ENCODE assay signal across 8 cellular contexts in the genomic region with DNA sequence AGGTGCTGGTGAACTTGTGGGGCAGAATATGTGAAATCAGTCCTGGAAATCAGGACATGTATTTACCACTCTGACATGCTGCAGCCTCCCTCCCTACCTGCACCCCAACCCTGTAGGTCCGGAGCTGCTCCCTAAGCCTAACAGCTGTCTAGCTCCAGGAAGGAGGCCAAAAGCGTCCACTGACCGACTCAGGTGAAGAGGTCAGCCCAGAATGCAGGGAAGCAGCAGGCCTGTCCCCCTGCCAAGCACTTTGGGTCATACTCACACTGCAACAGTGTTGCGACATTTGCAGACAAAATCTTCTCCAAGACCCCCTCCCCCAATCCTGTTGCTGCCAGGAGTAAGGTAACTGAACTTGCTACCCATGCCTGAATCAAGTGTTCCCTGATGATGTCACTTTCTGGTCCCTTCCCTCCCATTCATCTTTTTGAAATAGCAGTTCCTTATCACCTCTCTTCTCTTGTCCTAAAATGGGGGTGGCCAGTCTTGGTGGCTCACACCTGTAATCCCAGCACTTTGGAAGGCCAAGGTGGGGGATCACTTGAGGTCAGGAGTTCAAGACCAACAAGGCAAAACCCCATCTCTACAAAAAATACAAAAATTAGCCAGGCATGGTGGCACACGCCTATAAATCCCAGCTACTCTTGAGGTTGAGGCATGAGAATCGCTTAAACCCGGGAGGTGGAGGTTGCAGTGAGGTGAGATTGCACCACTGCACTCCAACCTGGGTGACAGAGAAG. TPM values are rescaled to one million over a fixed set of nuclear protein-coding genes. Genes with fewer than 3 reads are reported as not detected.
DNase-seq lines count a peak whose midpoint lies in the region; ATAC-seq, FAIRE-seq and TF ChIP-seq lines count a peak whose summit lies in the region.

No MANE protein-coding gene starts in this region.

- peaks cover 13% of the 10 kb centered on the region for H3F3A ChIP-seq in SU-DHL-6 (ENCODE audit: insufficient read depth)

- CTCF ChIA-PET in HEK293 (lab: Yijun Ruan, JAX): interaction anchor here (0.7 to 3.7 kb wide), 4 partner anchors 10 to 108 kb away, joined by 3 to 18 read pairs (median 5); a partner anchor contains a TSS

- H3K4me1 ChIP-seq in HEK293 (ENCODE audit: control insufficient read depth, insufficient read depth, low read length) (peaks cover 20% of the 10 kb centered on the region), gastrocnemius medialis (peaks cover 14 to 19% of the 10 kb centered on the region in 2 donors)

- H3K36me3 ChIP-seq in HEK293 (ENCODE audit: control insufficient read depth in 2 of 2, insufficient read depth in 1 of 2, low read length in 2 of 2) (no peaks in the 10 kb centered on the region; a peak in 1 of 3 replicates), SU-DHL-6 (ENCODE audit: low read length) (no peaks in the 10 kb centered on the region), gastrocnemius medialis (no peaks in the 10 kb centered on the region)

- H3K9ac ChIP-seq in SU-DHL-6 (ENCODE audit: low read length): peak overlapping the region; percentile 63

- TF ChIP-seq POLR2A in gastrocnemius medialis (IDR thresholded peaks at IDR 0.05) (no peak), H54 (IDR thresholded peaks at IDR 0.05; ENCODE audit: low read depth, low read length) (no peak)

- intact Hi-C loops in gastrocnemius medialis (cut with DNase I; ENCODE audit: low total_unique reads): loop anchor here (1.0 kb wide), 1 partner anchor 10 kb away; a partner anchor contains a TSS

- H3K79me2 ChIP-seq in SU-DHL-6 (ENCODE audit: insufficient read depth, low read length): peaks cover 37% of the 10 kb centered on the region

- H3K27ac ChIP-seq in HEK293 (ENCODE audit: extremely low read depth, low read depth, low read length) (peak overlapping the region; percentile 91), SU-DHL-6 (ENCODE audit: low read depth, low read length) (peak overlapping the region; percentile 57; the same call in 1 of the 2 replicates), gastrocnemius medialis (peak overlapping the region; percentile 86 to 94 (median 90))

- H3K4me2 ChIP-seq in SU-DHL-6 (ENCODE audit: low read depth, low read length, poor library complexity, severe bottlenecking): peak overlapping the region; percentile 80

- peaks cover 15% of the 10 kb centered on the region for H4K20me1 ChIP-seq in SU-DHL-6 (ENCODE audit: low read depth, low read length)

- TF ChIP-seq CTCF in HEK293 (tag by site-specific recombination; IDR thresholded peaks at IDR 0.05) (no peak), SU-DHL-6 (IDR thresholded peaks at IDR 0.05; ENCODE audit: insufficient read depth, low read length, poor library complexity, severe bottlenecking) (no peak), fibroblast of the aortic adventitia (IDR thresholded peaks at IDR 0.05; ENCODE audit: insufficient read depth, low read length) (no peak), gastrocnemius medialis (IDR thresholded peaks at IDR 0.05 in 4 of 5, conservative IDR thresholded peaks at IDR 0.05 in 1 of 5) (no peak), GM13977 (IDR thresholded peaks at IDR 0.05; ENCODE audit: extremely low read depth, insufficient read depth, missing control alignments) (no peak)

- H3K4me3 ChIP-seq in HEK293 (ENCODE audit: low read depth, low read length): peak overlapping the region; percentile 48
- H3K4me3 ChIP-seq in SU-DHL-6 (ENCODE audit: insufficient read depth, low read length, poor library complexity, severe bottlenecking): no peak overlapping the region
- no peak overlapping the region for H3K4me3 ChIP-seq in fibroblast of the aortic adventitia (ENCODE audit: low read depth, low read length)
- peak overlapping the region in 2 of 4 donors; percentile 88 to 97 for H3K4me3 ChIP-seq in gastrocnemius medialis

- H3K9me3 ChIP-seq in HEK293 (ENCODE audit: control insufficient read depth, insufficient read depth, low read depth, low read length) (no peaks in the 10 kb centered on the region), SU-DHL-6 (ENCODE audit: insufficient read depth, low read length) (no peaks in the 10 kb centered on the region), gastrocnemius medialis (no peaks in the 10 kb centered on the region)

- ATAC-seq in gastrocnemius medialis: no peak
- ATAC-seq in GM19397 (IDR thresholded peaks at IDR 0.05; ENCODE audit: unreplicated experiment): no peak

- in situ Hi-C loops in gastrocnemius medialis (cut with MboI; ENCODE audit: low sequenced_read_pairs in 4 of 4): no loop called here
- in situ Hi-C loops in GM13977 (cut with MboI; ENCODE audit: low pct_unique_long_range_greater_than_20kb, low sequenced_read_pairs, unreplicated experiment): no loop called here

- peak; percentile 53 for DNase-seq in fibroblast of the aortic adventitia (ENCODE audit: low read depth)
- peak in 1 of 2 donors; percentile 52 for DNase-seq in gastrocnemius medialis
- no peak for DNase-seq in GM13977 (ENCODE audit: low spot score)
- DNase-seq in H54 (ENCODE audit: insufficient read length, low spot score): no peak
- DNase-seq in SK-N-DZ (ENCODE audit: low spot score): no peak

- no peaks in the 10 kb centered on the region for H3K9me2 ChIP-seq in SU-DHL-6 (replicated peaks; ENCODE audit: insufficient read depth, low read length)

- H3K27me3 ChIP-seq in SU-DHL-6 (ENCODE audit: low read length) (no peaks in the 10 kb centered on the region), gastrocnemius medialis (no peaks in the 10 kb centered on the region)

- no peak for FAIRE-seq in H54 (lab: Jason Lieb, UNC)

- POLR2A ChIA-PET in HEK293 (lab: Yijun Ruan, JAX): interaction anchor here (0.7 to 4.2 kb wide), 13 partner anchors 10 to 231 kb away, joined by 3 to 73 read pairs (median 7); a partner anchor contains a TSS

- H2AFZ ChIP-seq in SU-DHL-6 (ENCODE audit: low read depth, low read length, severe bottlenecking): no peak overlapping the region

TF ChIP-seq in HEK293, 187 proteins besides CTCF, POLR2A, EP300 and RAD21 (continues in another document):
- TF ChIP-seq, protein P1, sequence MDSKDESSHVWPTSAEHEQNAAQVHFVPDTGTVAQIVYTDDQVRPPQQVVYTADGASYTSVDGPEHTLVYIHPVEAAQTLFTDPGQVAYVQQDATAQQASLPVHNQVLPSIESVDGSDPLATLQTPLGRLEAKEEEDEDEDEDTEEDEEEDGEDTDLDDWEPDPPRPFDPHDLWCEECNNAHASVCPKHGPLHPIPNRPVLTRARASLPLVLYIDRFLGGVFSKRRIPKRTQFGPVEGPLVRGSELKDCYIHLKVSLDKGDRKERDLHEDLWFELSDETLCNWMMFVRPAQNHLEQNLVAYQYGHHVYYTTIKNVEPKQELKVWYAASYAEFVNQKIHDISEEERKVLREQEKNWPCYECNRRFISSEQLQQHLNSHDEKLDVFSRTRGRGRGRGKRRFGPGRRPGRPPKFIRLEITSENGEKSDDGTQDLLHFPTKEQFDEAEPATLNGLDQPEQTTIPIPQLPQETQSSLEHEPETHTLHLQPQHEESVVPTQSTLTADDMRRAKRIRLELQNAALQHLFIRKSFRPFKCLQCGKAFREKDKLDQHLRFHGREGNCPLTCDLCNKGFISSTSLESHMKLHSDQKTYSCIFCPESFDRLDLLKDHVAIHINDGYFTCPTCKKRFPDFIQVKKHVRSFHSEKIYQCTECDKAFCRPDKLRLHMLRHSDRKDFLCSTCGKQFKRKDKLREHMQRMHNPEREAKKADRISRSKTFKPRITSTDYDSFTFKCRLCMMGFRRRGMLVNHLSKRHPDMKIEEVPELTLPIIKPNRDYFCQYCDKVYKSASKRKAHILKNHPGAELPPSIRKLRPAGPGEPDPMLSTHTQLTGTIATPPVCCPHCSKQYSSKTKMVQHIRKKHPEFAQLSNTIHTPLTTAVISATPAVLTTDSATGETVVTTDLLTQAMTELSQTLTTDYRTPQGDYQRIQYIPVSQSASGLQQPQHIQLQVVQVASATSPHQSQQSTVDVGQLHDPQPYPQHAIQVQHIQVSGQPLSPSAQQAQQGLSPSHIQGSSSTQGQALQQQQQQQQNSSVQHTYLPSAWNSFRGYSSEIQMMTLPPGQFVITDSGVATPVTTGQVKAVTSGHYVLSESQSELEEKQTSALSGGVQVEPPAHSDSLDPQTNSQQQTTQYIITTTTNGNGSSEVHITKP (tag by site-specific recombination; IDR thresholded peaks at IDR 0.05): peak; percentile 70; the same call in 1 of the 2 replicates
- no peak for TF ChIP-seq ZNF112 (tag by site-specific recombination; IDR thresholded peaks at IDR 0.05)
- 0 out of 2 replicates have a peak, but pooled peaks have one; percentile 12 for TF ChIP-seq KLF8 (tag by site-specific recombination; IDR thresholded peaks at IDR 0.05)
- no peak for TF ChIP-seq ZNF529 (tag by site-specific recombination; IDR thresholded peaks at IDR 0.05; ENCODE audit: insufficient replicate concordance)
- TF ChIP-seq, protein P2, sequence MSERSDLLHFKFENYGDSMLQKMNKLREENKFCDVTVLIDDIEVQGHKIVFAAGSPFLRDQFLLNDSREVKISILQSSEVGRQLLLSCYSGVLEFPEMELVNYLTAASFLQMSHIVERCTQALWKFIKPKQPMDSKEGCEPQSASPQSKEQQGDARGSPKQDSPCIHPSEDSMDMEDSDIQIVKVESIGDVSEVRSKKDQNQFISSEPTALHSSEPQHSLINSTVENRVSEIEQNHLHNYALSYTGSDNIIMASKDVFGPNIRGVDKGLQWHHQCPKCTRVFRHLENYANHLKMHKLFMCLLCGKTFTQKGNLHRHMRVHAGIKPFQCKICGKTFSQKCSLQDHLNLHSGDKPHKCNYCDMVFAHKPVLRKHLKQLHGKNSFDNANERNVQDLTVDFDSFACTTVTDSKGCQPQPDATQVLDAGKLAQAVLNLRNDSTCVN (tag by site-specific recombination; optimal IDR thresholded peaks at IDR 0.05): no peak
- no peak for TF ChIP-seq ZNF155 (tag by site-specific recombination; IDR thresholded peaks at IDR 0.05)
- TF ChIP-seq ZSCAN30 (tag by site-specific recombination; IDR thresholded peaks at IDR 0.05): no peak

RNA-seq across cellular contexts. Expression of a gene that starts 1.3 kb away (rescaled TPM):
- total RNA-seq in fibroblast of the aortic adventitia (ENCODE audit: low replicate concordance) (64.1 and 159 TPM in 2 replicates), gastrocnemius medialis (10 to 100 TPM; 20.8 to 35.0 (median 30.7) TPM)
- 200 and 214 TPM in 2 replicates for polyA plus RNA-seq in SK-N-DZ (2014; cell fraction: cytosol; rRNA removed)
- 125 and 184 TPM in 2 replicates for polyA plus RNA-seq in SK-N-DZ (2014; cell fraction: nucleus; rRNA removed)

RNA-seq across cellular contexts. Expression of a gene that starts 10.4 kb away (rescaled TPM):
- total RNA-seq in fibroblast of the aortic adventitia (ENCODE audit: low replicate concordance) (0.16 and 1.2 TPM in 2 replicates), gastrocnemius medialis (1 to 10 TPM in 1 of 4 donors, under 1 TPM in 2, not detected in 1; 0.13 to 1.3 (median 0.20) TPM)
- 1.5 and 3.5 TPM in 2 replicates for polyA plus RNA-seq in SK-N-DZ (2014; cell fraction: cytosol; rRNA removed)
- polyA plus RNA-seq in SK-N-DZ (2014; cell fraction: nucleus; rRNA removed): 1.4 and 2.5 TPM in 2 replicates

RNA-seq across cellular contexts. Expression of a gene that starts 46.6 kb away (rescaled TPM):
- total RNA-seq in fibroblast of the aortic adventitia (ENCODE audit: low replicate concordance) (64.3 and 84.2 TPM in 2 replicates), gastrocnemius medialis (10 to 100 TPM; 15.1 to 26.2 (median 20.4) TPM)
- polyA plus RNA-seq in SK-N-DZ (2014; cell fraction: cytosol; rRNA removed): 65.2 and 68.4 TPM in 2 replicates
- polyA plus RNA-seq in SK-N-DZ (2014; cell fraction: nucleus; rRNA removed): 33.2 and 36.3 TPM in 2 replicates

RNA-seq across cellular contexts. Expression of a gene that starts 54.8 kb away (rescaled TPM):
- total RNA-seq in fibroblast of the aortic adventitia (ENCODE audit: low replicate concordance): 29.0 and 30.4 TPM in 2 replicates
- 1 to 10 TPM; 2.2 to 4.7 (median 3.8) TPM for total RNA-seq in gastrocnemius medialis
- polyA plus RNA-seq in SK-N-DZ (2014; cell fraction: cytosol; rRNA removed): 18.1 and 25.0 TPM in 2 replicates
- polyA plus RNA-seq in SK-N-DZ (2014; cell fraction: nucleus; rRNA removed): 16.9 and 19.4 TPM in 2 replicates
